In genomic region chr1:26471498-26472329, GRCh38 we compare ENCODE assay signal across 8 cellular contexts. TPM values are rescaled to one million over a fixed set of nuclear protein-coding genes. Genes with fewer than 3 reads are reported as not detected.
DNase-seq lines count a peak whose midpoint lies in the region; ATAC-seq, FAIRE-seq and TF ChIP-seq lines count a peak whose summit lies in the region.

No MANE protein-coding gene starts in this region.

- H3K36me3 ChIP-seq in ES-I3 (ENCODE audit: insufficient read depth, low read length) (peaks cover 19% of the 10 kb centered on the region), keratinocyte (ENCODE audit: control insufficient read depth in 2 of 2, extremely low read depth in 1 of 2, insufficient read depth in 2 of 2, low read length in 2 of 2) (peaks cover 22 to 32% of the 10 kb centered on the region in 2 experiments)

- FAIRE-seq in H54 (lab: Jason Lieb, UNC) (no peak), keratinocyte (lab: Jason Lieb, UNC) (no peak), GM19239 (lab: Jason Lieb, UNC) (no peak)

- H3K27ac Mint-ChIP-seq in central memory CD8-positive, alpha-beta T cell (ENCODE audit: low read depth), result peak overlapping the region; percentile 89

- H3K4me1 Mint-ChIP-seq in central memory CD8-positive, alpha-beta T cell, result peaks cover 35% of the 10 kb centered on the region

- no peak overlapping the region for H2AFZ ChIP-seq in keratinocyte (ENCODE audit: control insufficient read depth, low read length)

- H3K9ac ChIP-seq in ES-I3 (ENCODE audit: low read depth, low read length) (peak overlapping the region; percentile 73), keratinocyte (ENCODE audit: control insufficient read depth, extremely low read depth, insufficient read depth, low read length) (peak overlapping the region; percentile 45)

- peaks cover 3% of the 10 kb centered on the region for H3K9me1 ChIP-seq in keratinocyte (ENCODE audit: control insufficient read depth, extremely low read depth, insufficient read depth, low read length)

- H3K27me3 ChIP-seq in keratinocyte (ENCODE audit: control insufficient read depth, extremely low read depth, insufficient read depth, low read length), result no peaks in the 10 kb centered on the region

- peak overlapping the region; percentile 85 for H3K4me2 ChIP-seq in keratinocyte (ENCODE audit: control insufficient read depth, extremely low read depth, insufficient read depth, low read depth, low read length)

- H3K27ac ChIP-seq in keratinocyte (ENCODE audit: control insufficient read depth, insufficient read depth, low read length), result no peak overlapping the region

- TF ChIP-seq POLR2A in H54 (IDR thresholded peaks at IDR 0.05; ENCODE audit: low read depth, low read length), result no peak

- H3K9me3 ChIP-seq in ES-I3 (ENCODE audit: control insufficient read depth, insufficient read depth, low read length) (no peaks in the 10 kb centered on the region), keratinocyte (ENCODE audit: control insufficient read depth, low read depth, low read length) (no peaks in the 10 kb centered on the region)

- H3K27me3 Mint-ChIP-seq in central memory CD8-positive, alpha-beta T cell, result no peaks in the 10 kb centered on the region

- H3K4me1 ChIP-seq in ES-I3 (ENCODE audit: insufficient read depth, low read length) (peaks cover 7% of the 10 kb centered on the region), keratinocyte (ENCODE audit: control insufficient read depth, extremely low read depth, insufficient read depth, low read length) (peaks cover 51% of the 10 kb centered on the region)

- peak overlapping the region; percentile 68 to 77 (median 68) for H3K4me3 ChIP-seq in keratinocyte (ENCODE audit: control insufficient read depth in 2 of 3, extremely low read depth in 1 of 3, insufficient read depth in 2 of 3, low read depth in 1 of 3, low read length in 3 of 3)

- ATAC-seq in central memory CD8-positive, alpha-beta T cell (replicated peaks; ENCODE audit: extremely low read depth, poor library complexity, severe bottlenecking), result peak; percentile 38

- peaks cover 44% of the 10 kb centered on the region for H3K36me3 Mint-ChIP-seq in central memory CD8-positive, alpha-beta T cell (ENCODE audit: insufficient read depth)

- peak overlapping the region; percentile 88 for H3K4me3 Mint-ChIP-seq in central memory CD8-positive, alpha-beta T cell

- DNase-seq in H54 (ENCODE audit: insufficient read length, low spot score), result peak; percentile 36
- DNase-seq in MV-4-11 (lab: John Stamatoyannopoulos, UW), result peak; percentile 92
- DNase-seq in T-helper 2 cell, result peak; percentile 8 to 58 (median 18)
- DNase-seq in central memory CD8-positive, alpha-beta T cell (ENCODE audit: low spot score in 2 of 2), result peak in 1 of 2 donors; percentile 24
- no peak for DNase-seq in keratinocyte (ENCODE audit: low read depth, low spot score)
- DNase-seq in stimulated activated CD4-positive, alpha-beta T cell treated with anti-CD3 and anti-CD28 coated beads, Interleukin-12 subunit alpha, Interleukin-12 subunit beta, amount 100 ng/mL, for 48 hours (ENCODE audit: low read depth in 2 of 3, low spot score in 1 of 3), result peak in 2 of 3 donors; percentile 13 to 17
- no peak for DNase-seq in GM19239 (ENCODE audit: insufficient read length, low spot score)

- dilution Hi-C loops in keratinocyte (cut with MboI; ENCODE audit: extremely low pct_ligation_motif_present, low sequenced_read_pairs), result no loop called here

- no peak for TF ChIP-seq CTCF in keratinocyte (optimal IDR thresholded peaks at IDR 0.05 in 1 of 3, IDR thresholded peaks at IDR 0.05 in 1 of 3, conservative IDR thresholded peaks at IDR 0.05 in 1 of 3; ENCODE audit: extremely low read depth in 1 of 3, insufficient read depth in 2 of 3, low read length in 3 of 3)

- H3K79me2 ChIP-seq in keratinocyte (ENCODE audit: control insufficient read depth, insufficient read depth, low read length), result peaks cover 15% of the 10 kb centered on the region

- no peaks in the 10 kb centered on the region for H3K9me3 Mint-ChIP-seq in central memory CD8-positive, alpha-beta T cell

- H4K20me1 ChIP-seq in keratinocyte (ENCODE audit: control insufficient read depth, extremely low read depth, insufficient read depth, low read length), result peaks cover 16% of the 10 kb centered on the region

RNA-seq across cellular contexts. Expression of gene HMGN2, which starts 0.5 kb away (rescaled TPM):
- 38.5 to 222 TPM (median 130 TPM) in 3 replicates for polyA plus RNA-seq in keratinocyte
- polyA plus RNA-seq in keratinocyte (2011; ENCODE audit: low read depth), result 28.8 TPM
- 90.7 and 132 TPM in 2 replicates for polyA plus RNA-seq in keratinocyte (2011; cell fraction: cytosol; rRNA removed)
- 47.0 and 59.5 TPM in 2 replicates for polyA plus RNA-seq in keratinocyte (2011; cell fraction: nucleus; rRNA removed)
- polyA plus RNA-seq in keratinocyte (2012; ENCODE audit: low replicate concordance), result 113 and 220 TPM in 2 replicates
- 12.7 to 64.4 TPM (median 19.5 TPM) in 3 replicates for polyA minus RNA-seq in keratinocyte
- 25.9 TPM for polyA minus RNA-seq in keratinocyte (2011; cell fraction: cytosol; rRNA and poly(A)+ RNA removed)
- polyA minus RNA-seq in keratinocyte (2011; cell fraction: nucleus; rRNA and poly(A)+ RNA removed), result 5.9 and 12.9 TPM in 2 replicates

RNA-seq across cellular contexts. Expression of gene DHDDS, which starts 39.6 kb away (rescaled TPM):
- polyA plus RNA-seq in keratinocyte, result 39.5 to 56.5 TPM (median 41.2 TPM) in 3 replicates
- polyA plus RNA-seq in keratinocyte (2011; ENCODE audit: low read depth), result 37.9 TPM
- polyA plus RNA-seq in keratinocyte (2011; cell fraction: cytosol; rRNA removed), result 31.3 and 36.1 TPM in 2 replicates
- polyA plus RNA-seq in keratinocyte (2011; cell fraction: nucleus; rRNA removed), result 74.9 and 81.9 TPM in 2 replicates
- 28.7 and 41.6 TPM in 2 replicates for polyA plus RNA-seq in keratinocyte (2012; ENCODE audit: low replicate concordance)
- polyA minus RNA-seq in keratinocyte, result 33.5 to 46.8 TPM (median 39.8 TPM) in 3 replicates
- 33.0 TPM for polyA minus RNA-seq in keratinocyte (2011; cell fraction: cytosol; rRNA and poly(A)+ RNA removed)
- 27.5 and 48.2 TPM in 2 replicates for polyA minus RNA-seq in keratinocyte (2011; cell fraction: nucleus; rRNA and poly(A)+ RNA removed)

RNA-seq across cellular contexts. Expression of gene RPS6KA1, which starts 57.8 kb away (rescaled TPM):
- polyA plus RNA-seq in keratinocyte, result 65.9 to 82.9 TPM (median 73.8 TPM) in 3 replicates
- polyA plus RNA-seq in keratinocyte (2011; ENCODE audit: low read depth), result 22.2 TPM
- polyA plus RNA-seq in keratinocyte (2011; cell fraction: cytosol; rRNA removed), result 60.8 and 81.6 TPM in 2 replicates
- polyA plus RNA-seq in keratinocyte (2011; cell fraction: nucleus; rRNA removed), result 63.6 and 79.7 TPM in 2 replicates
- 46.3 and 93.2 TPM in 2 replicates for polyA plus RNA-seq in keratinocyte (2012; ENCODE audit: low replicate concordance)
- polyA minus RNA-seq in keratinocyte, result 112 to 260 TPM (median 115 TPM) in 3 replicates
- polyA minus RNA-seq in keratinocyte (2011; cell fraction: cytosol; rRNA and poly(A)+ RNA removed), result 137 TPM
- polyA minus RNA-seq in keratinocyte (2011; cell fraction: nucleus; rRNA and poly(A)+ RNA removed), result 71.3 and 74.2 TPM in 2 replicates

Comparison
In these comparisons a context has a peak if more than half of its experiments do, and no peak if none do; other contexts are left out.
1. DNase-seq: peak in H54 (single experiment), MV-4-11 (single experiment), T-helper 2 cell (5 of 5) and stimulated activated CD4-positive, alpha-beta T cell treated with anti-CD3 and anti-CD28 coated beads, Interleukin-12 subunit alpha, Interleukin-12 subunit beta, amount 100 ng/mL, for 48 hours (2 of 3); none in keratinocyte (single experiment) and GM19239 (single experiment).